9 cellular contexts compared by ENCODE assay signal in genomic region chr7:74770062-74770461, GRCh38. TPM values are rescaled to one million over a fixed set of nuclear protein-coding genes. Genes with fewer than 3 reads are reported as not detected.
DNase-seq lines count a peak whose midpoint lies in the region; ATAC-seq and TF ChIP-seq lines count a peak whose summit lies in the region.
"Not testable (repeated sequence)": the region's sequence is repeated elsewhere in the genome, so short reads cannot be mapped to it uniquely, and the experiment has no call there.
"Had no signal": no experiment of that assay in that cellular context is flagged by ENCODE, and none has a peak within 500 bp of the region (broad histone marks: within the 10 kb centered on the region; RNA-seq: fewer than 3 reads in every experiment).

No MANE protein-coding gene starts in this region.

- not testable (repeated sequence) for TF ChIP-seq CTCF in neutrophil (IDR thresholded peaks at IDR 0.05); sigmoid colon (IDR thresholded peaks at IDR 0.05)

- not testable (repeated sequence) for ATAC-seq in Right ventricle myocardium inferior, left cardiac atrium

- 83 to 98% methylated on average over 4 of the region's 7 CpGs for WGBS in sigmoid colon, 2 donors

- H3K9me3 ChIP-seq in BLaER1 treated with 17β-estradiol and CSF1 and Interleukin-3, amounts not matched to agents 10 nM and 100 nM (replicated peaks in 1 of 11); neutrophil; sigmoid colon: not testable (repeated sequence)

- H3K27ac ChIP-seq in BLaER1 treated with 17β-estradiol and CSF1 and Interleukin-3, amounts not matched to agents 10 nM and 100 nM = peak overlapping the region in 9 of 11 experiments; percentile 55 to 80 (median 74); a peak in 16 of 22 replicates
- H3K27ac ChIP-seq in neutrophil = peak overlapping the region; percentile 76
- H3K27ac ChIP-seq in sigmoid colon = not testable (repeated sequence)

- not testable (repeated sequence) for H3K36me3 ChIP-seq in BLaER1 treated with 17β-estradiol and CSF1 and Interleukin-3, amounts not matched to agents 10 nM and 100 nM; neutrophil; sigmoid colon

- not testable (repeated sequence) for H4K20me1 ChIP-seq in BLaER1 treated with 17β-estradiol and CSF1 and Interleukin-3, amounts not matched to agents 10 nM and 100 nM

- DNase-seq in Right ventricle myocardium inferior (ENCODE audit: missing footprints) (peak; percentile 39), left cardiac atrium (peak; percentile 17), sigmoid colon (peak; percentile 56)

- H3K27me3 ChIP-seq in BLaER1 treated with 17β-estradiol and CSF1 and Interleukin-3, amounts not matched to agents 10 nM and 100 nM; neutrophil; sigmoid colon: not testable (repeated sequence)

- TF ChIP-seq EP300 in sigmoid colon (IDR thresholded peaks at IDR 0.05) = not testable (repeated sequence)

- H3K4me2 ChIP-seq in BLaER1 treated with 17β-estradiol and CSF1 and Interleukin-3, amounts not matched to agents 10 nM and 100 nM = peak overlapping the region in 5 of 11 experiments; percentile 50 to 71 (median 57); a peak in 4 of 22 replicates

- H3K9ac ChIP-seq in BLaER1 treated with 17β-estradiol and CSF1 and Interleukin-3, amounts not matched to agents 10 nM and 100 nM = peak overlapping the region in 5 of 11 experiments; percentile 36 to 64 (median 60); a peak in 6 of 22 replicates

- TF ChIP-seq POLR2A in sigmoid colon (IDR thresholded peaks at IDR 0.05) = not testable (repeated sequence)

- intact Hi-C loops in Right ventricle myocardium inferior (cut with DNase I); left cardiac atrium (cut with DNase I); sigmoid colon (cut with DNase I): not testable (repeated sequence)

- H3K4me1 ChIP-seq in BLaER1 treated with 17β-estradiol and CSF1 and Interleukin-3, amounts not matched to agents 10 nM and 100 nM = peaks cover 6 to 23% (median 14%) of the 10 kb centered on the region in 10 experiments; a peak in 18 of 20 replicates
- H3K4me1 ChIP-seq in neutrophil (ENCODE audit: control insufficient read depth in 1 of 2, insufficient read depth in 1 of 2, low read depth in 1 of 2, low read length in 1 of 2) = peaks cover 16 to 23% of the 10 kb centered on the region in 2 experiments
- H3K4me1 ChIP-seq in sigmoid colon = not testable (repeated sequence)

- H3K4me3 ChIP-seq in BLaER1 treated with 17β-estradiol and CSF1 and Interleukin-3, amounts not matched to agents 10 nM and 100 nM; sigmoid colon: not testable (repeated sequence)
- H3K4me3 ChIP-seq in neutrophil (ENCODE audit: low read depth in 1 of 2, low read length in 1 of 2) = peak overlapping the region; percentile 25 to 47

RNA-seq across cellular contexts. Expression of gene NCF1, which starts 3.7 kb away (rescaled TPM):
- total RNA-seq in Right ventricle myocardium inferior (4.2 TPM), left cardiac atrium (10 to 100 TPM in 1 of 2 donors, 1 to 10 TPM in 1; 1.9 to 10.8 TPM), sigmoid colon (1 to 10 TPM; 1.2 to 7.1 (median 4.0) TPM)
- 10 to 100 TPM in 2 of 3 donors, 1 to 10 TPM in 1; 9.0 to 27.8 (median 10.9) TPM for polyA plus RNA-seq in sigmoid colon
- total RNA-seq: A172, Daoy, G401 had no signal
- polyA plus RNA-seq: BJ had no signal
